In genomic region chr11:120057028-120057330, GRCh38 we compare ENCODE assay signal across 16 cellular contexts.
DNase-seq lines count a peak whose midpoint lies in the region; ATAC-seq and TF ChIP-seq lines count a peak whose summit lies in the region.
"Had no signal": no experiment of that assay in that cellular context is flagged by ENCODE, and none has a peak within 500 bp of the region (broad histone marks: within the 10 kb centered on the region; RNA-seq: fewer than 3 reads in every experiment).

No MANE protein-coding gene starts in this region.

- H3K18ac ChIP-seq in H9 (ENCODE audit: insufficient read length, low read depth, low read length) = peak overlapping the region; percentile 3
- no peak overlapping the region for H3K18ac ChIP-seq in trophoblast cell (ENCODE audit: low read length)

- in situ Hi-C loops in gastrocnemius medialis (cut with MboI; ENCODE audit: low sequenced_read_pairs in 4 of 4) = no loop called here

- H3K4ac ChIP-seq in H9 (ENCODE audit: low read depth, low read length) (no peak overlapping the region), trophoblast cell (ENCODE audit: low read depth, low read length) (no peak overlapping the region)

- CTCF ChIA-PET in WTC11 (lab: Charles Lee) = interaction anchor here (0.6 to 4.4 kb wide), 8 partner anchors 9 to 328 kb away, joined by 3 to 32 read pairs (median 6); partner anchors contain the start of gene NECTIN1

- H3T11ph ChIP-seq in H9 (ENCODE audit: low read length) = no peak overlapping the region

- no peak overlapping the region for H2BK15ac ChIP-seq in H9 (ENCODE audit: low read depth, low read length)

- no peak overlapping the region for H4K5ac ChIP-seq in H9 (ENCODE audit: insufficient read length, low read depth, low read length)

- H3K27ac ChIP-seq in H9 (ENCODE audit: insufficient read length, low read depth, low read length) = peak overlapping the region; percentile 10
- peak overlapping the region; percentile 85 for H3K27ac ChIP-seq in iPS-20b (ENCODE audit: low read length)
- H3K27ac ChIP-seq in trophoblast cell (ENCODE audit: low read depth, low read length) = peak overlapping the region; percentile 83
- no peak overlapping the region for H3K27ac ChIP-seq in gastrocnemius medialis

- H2BK120ac ChIP-seq in H9 (ENCODE audit: low read depth, low read length, poor library complexity, severe bottlenecking) = no peak overlapping the region
- H2BK120ac ChIP-seq in trophoblast cell (ENCODE audit: insufficient read depth, low read length, poor library complexity) = peak overlapping the region; percentile 98

- H2BK20ac ChIP-seq in H9 (ENCODE audit: low read depth, low read length, poor library complexity, severe bottlenecking) = no peak overlapping the region

- H3K56ac ChIP-seq in H9 (ENCODE audit: insufficient read length, low read depth, low read length) = no peak overlapping the region

- H2BK5ac ChIP-seq in H9 (ENCODE audit: insufficient read length, low read length) (no peak overlapping the region), trophoblast cell (ENCODE audit: low read depth, low read length, poor library complexity) (peak overlapping the region; percentile 81)

- no peaks in the 10 kb centered on the region for H3K23me2 ChIP-seq in H9 (ENCODE audit: insufficient read length, low read depth, low read length, poor library complexity, severe bottlenecking)

- H3K4me2 ChIP-seq in H9 (ENCODE audit: insufficient read depth, insufficient read length, low read length) (no peak overlapping the region), trophoblast cell (ENCODE audit: low read length) (no peak overlapping the region)

- H3K27ac Mint-ChIP-seq in H9 (peak overlapping the region in 2 of 3 experiments; percentile 83 to 95; a peak in 5 of 7 replicates), WTC11 (peak overlapping the region; percentile 96)
- H3K27ac Mint-ChIP-seq: CD4-positive, CD25-positive, alpha-beta regulatory T cell had no signal

- H3K4me3 Mint-ChIP-seq in H9 (no peak overlapping the region), WTC11 (no peak overlapping the region)
- H3K4me3 Mint-ChIP-seq: CD4-positive, CD25-positive, alpha-beta regulatory T cell had no signal

- H3K79me2 ChIP-seq in H9 (ENCODE audit: insufficient read depth, low read length) (no peaks in the 10 kb centered on the region), trophoblast cell (ENCODE audit: control insufficient read depth, insufficient read depth, low read length, poor library complexity) (peaks cover 14% of the 10 kb centered on the region)

- H4K91ac ChIP-seq in H9 (ENCODE audit: insufficient read length, low read depth, low read length) (no peak overlapping the region), trophoblast cell (ENCODE audit: low read depth, low read length) (peak overlapping the region; percentile 94)

- no CpG with 5 or more reads among the region's 4 CpGs for WGBS in H9 (ENCODE audit: extremely low coverage, insufficient read length, low lambda C conversion rate)
- no CpG with 5 or more reads among the region's 4 CpGs for WGBS in trophoblast cell (ENCODE audit: extremely low coverage, insufficient coverage, insufficient read length)

- intact Hi-C loops in gastrocnemius medialis (cut with DNase I; ENCODE audit: low total_unique reads) = no loop called here

- H2AFZ ChIP-seq in H9 (ENCODE audit: low read length) (no peak overlapping the region), trophoblast cell (ENCODE audit: insufficient read depth, low read length, poor library complexity) (no peak overlapping the region)

- H3K9me3 ChIP-seq in H9 (ENCODE audit: control insufficient read depth, low read depth, low read length) (no peaks in the 10 kb centered on the region), iPS-20b (ENCODE audit: insufficient read depth, low read depth, low read length) (peaks cover 3% of the 10 kb centered on the region; the same call in 1 of the 2 replicates), trophoblast cell (ENCODE audit: insufficient read depth, low read depth, low read length) (peaks cover 2% of the 10 kb centered on the region), gastrocnemius medialis (no peaks in the 10 kb centered on the region)
- H3K9me3 ChIP-seq: MG63 had no signal

- H3K4me1 Mint-ChIP-seq in H9 (peaks cover 51 to 56% of the 10 kb centered on the region in 2 experiments), WTC11 (peaks cover 63% of the 10 kb centered on the region)
- H3K4me1 Mint-ChIP-seq: CD4-positive, CD25-positive, alpha-beta regulatory T cell had no signal

- ATAC-seq in WTC11 (no peak), gastrocnemius medialis (no peak)

- no peak overlapping the region for H3K23ac ChIP-seq in H9 (ENCODE audit: insufficient read length, low read depth, low read length)
- no peak overlapping the region for H3K23ac ChIP-seq in trophoblast cell (ENCODE audit: low read length)

- no peak for TF ChIP-seq POLR2A in gastrocnemius medialis (IDR thresholded peaks at IDR 0.05)

- H3K4me3 ChIP-seq in iPS-20b (ENCODE audit: low read length) (peak overlapping the region; percentile 51; the same call in 1 of the 2 replicates), trophoblast cell (ENCODE audit: low read depth, low read length) (no peak overlapping the region), gastrocnemius medialis (no peak overlapping the region)
- H3K4me3 ChIP-seq: MG63 had no signal

- no peak overlapping the region for H3K9ac ChIP-seq in H9 (ENCODE audit: extremely low read depth, insufficient read length, low read length)
- peak overlapping the region; percentile 60; the same call in 1 of the 2 replicates for H3K9ac ChIP-seq in iPS-20b (ENCODE audit: low read depth, low read length)
- no peak overlapping the region for H3K9ac ChIP-seq in trophoblast cell (ENCODE audit: low read length)

- H3K14ac ChIP-seq in H9 (ENCODE audit: insufficient read depth, low read length) (no peak overlapping the region; the same call in 1 of the 2 replicates), trophoblast cell (ENCODE audit: low read length) (peak overlapping the region; percentile 94)

- H2AK5ac ChIP-seq in H9 (ENCODE audit: insufficient read length, low read length) (no peak overlapping the region), trophoblast cell (ENCODE audit: low read length) (peak overlapping the region; percentile 95)

- H3K27me3 Mint-ChIP-seq in H9 (ENCODE audit: low read depth) = peaks cover 5% of the 10 kb centered on the region
- peaks cover 7% of the 10 kb centered on the region for H3K27me3 Mint-ChIP-seq in WTC11 (ENCODE audit: low read depth)

- H2BK12ac ChIP-seq in H9 (ENCODE audit: insufficient read length, low read depth, low read length) = no peak overlapping the region
- H2BK12ac ChIP-seq in trophoblast cell (ENCODE audit: low read length) = no peak overlapping the region

- POLR2A ChIA-PET in WTC11 (lab: Charles Lee) = no interaction called here

- no peak overlapping the region for H4K8ac ChIP-seq in H9 (replicated peaks; ENCODE audit: insufficient read length, low read depth, low read length)
- no peak overlapping the region for H4K8ac ChIP-seq in trophoblast cell (ENCODE audit: low read depth, low read length)

- H4K20me1 ChIP-seq in H9 (ENCODE audit: control insufficient read depth, insufficient read depth, insufficient read length) = no peaks in the 10 kb centered on the region

- H3K9me3 Mint-ChIP-seq in H9 (peaks cover 5 to 7% of the 10 kb centered on the region in 2 experiments; a peak in 4 of 5 replicates), WTC11 (peaks cover 18% of the 10 kb centered on the region)

- no peak for DNase-seq in H9
- DNase-seq in WTC11 (ENCODE audit: low spot score) = no peak
- no peak for DNase-seq in trophoblast cell
- no peak for DNase-seq in NCI-H1092 (lab: John Stamatoyannopoulos, UW)
- no peak for DNase-seq in NCI-H345 treated with DMSO at 0.1 percent for 48 hours (lab: John Stamatoyannopoulos, UW; ENCODE audit: unreplicated experiment)
- no peak for DNase-seq in gastrocnemius medialis
- DNase-seq: CD4-positive, CD25-positive, alpha-beta regulatory T cell; DMS79; KBM-7; NCI-H1105; NCI-H187; NCI-H2171; NCI-H82; Right ventricle myocardium superior had no signal

- no peaks in the 10 kb centered on the region for H3K36me3 ChIP-seq in iPS-20b (ENCODE audit: insufficient read depth, low read depth, low read length)
- H3K36me3 ChIP-seq in trophoblast cell (ENCODE audit: control insufficient read depth in 1 of 2, insufficient read depth in 2 of 2, low read length in 2 of 2) = peaks cover 0 to 2% of the 10 kb centered on the region in 2 experiments
- H3K36me3 ChIP-seq in gastrocnemius medialis = no peaks in the 10 kb centered on the region
- H3K36me3 ChIP-seq: MG63 had no signal

- peaks cover 2 to 15% (median 7%) of the 10 kb centered on the region in 3 experiments; a peak in 5 of 7 replicates for H3K36me3 Mint-ChIP-seq in H9 (ENCODE audit: insufficient read depth in 1 of 3, low read depth in 3 of 3)
- H3K36me3 Mint-ChIP-seq in WTC11 = peaks cover 10% of the 10 kb centered on the region
- H3K36me3 Mint-ChIP-seq: CD4-positive, CD25-positive, alpha-beta regulatory T cell had no signal

- H3K79me1 ChIP-seq in H9 (ENCODE audit: insufficient read depth, low read depth, low read length, poor library complexity, severe bottlenecking) = no peaks in the 10 kb centered on the region
- peaks cover 43% of the 10 kb centered on the region for H3K79me1 ChIP-seq in trophoblast cell (ENCODE audit: low read length)

- H3K4me1 ChIP-seq in H9 (ENCODE audit: insufficient read depth, low read length) (peaks cover 27% of the 10 kb centered on the region), iPS-20b (ENCODE audit: insufficient read depth, low read length) (peaks cover 42% of the 10 kb centered on the region), trophoblast cell (ENCODE audit: control insufficient read depth in 1 of 2, insufficient read depth in 2 of 2, low read length in 2 of 2) (peaks cover 39 to 55% of the 10 kb centered on the region in 2 experiments), gastrocnemius medialis (no peaks in the 10 kb centered on the region)

- H4K12ac ChIP-seq in trophoblast cell (ENCODE audit: low read depth, low read length) = no peak overlapping the region

- no peak for TF ChIP-seq CTCF in H9 (conservative IDR thresholded peaks at IDR 0.05)
- TF ChIP-seq CTCF in WTC11 (IDR thresholded peaks at IDR 0.05) = no peak
- TF ChIP-seq CTCF in gastrocnemius medialis (IDR thresholded peaks at IDR 0.05 in 4 of 5, conservative IDR thresholded peaks at IDR 0.05 in 1 of 5) = no peak

- H3K27me3 ChIP-seq in H9 (ENCODE audit: insufficient read depth, low read length) = no peaks in the 10 kb centered on the region
- H3K27me3 ChIP-seq in iPS-20b (ENCODE audit: insufficient read depth, low read length) = no peaks in the 10 kb centered on the region
- no peaks in the 10 kb centered on the region for H3K27me3 ChIP-seq in trophoblast cell (ENCODE audit: insufficient read depth, low read length)
- H3K27me3 ChIP-seq in gastrocnemius medialis = no peaks in the 10 kb centered on the region
- H3K27me3 ChIP-seq: MG63 had no signal

Comparison
In these comparisons a context has a peak if more than half of its experiments do, and no peak if none do; other contexts are left out.
1. H3K27ac ChIP-seq: peak in H9 (single experiment), iPS-20b (single experiment) and trophoblast cell (single experiment); none in gastrocnemius medialis (0 of 4).